ENCODE assay signal across 23 cellular contexts in genomic region chr12:27498761-27499160, GRCh38. TPM values are rescaled to one million over a fixed set of nuclear protein-coding genes. Genes with fewer than 3 reads are reported as not detected.
DNase-seq lines count a peak whose midpoint lies in the region; ATAC-seq and TF ChIP-seq lines count a peak whose summit lies in the region.
"Had no signal": no experiment of that assay in that cellular context is flagged by ENCODE, and none has a peak within 500 bp of the region (broad histone marks: within the 10 kb centered on the region; RNA-seq: fewer than 3 reads in every experiment).

No MANE protein-coding gene starts in this region.

- H3K9me3 Mint-ChIP-seq in activated naive CD8-positive, alpha-beta T cell treated with anti-CD3 and anti-CD28 coated beads, Interleukin-2, amount 50 U/mL, for 24 hours: peaks cover 4% of the 10 kb centered on the region
- no peaks in the 10 kb centered on the region for H3K9me3 Mint-ChIP-seq in activated naive CD8-positive, alpha-beta T cell treated with anti-CD3 and anti-CD28 coated beads for 36 hours
- peaks cover 20% of the 10 kb centered on the region for H3K9me3 Mint-ChIP-seq in T-helper 2 cell treated with Interferon-gamma antibody and Interleukin-4, amounts not matched to agents 5 μg/mL and 100 μg/mL, for 36 hours
- peaks cover 6% of the 10 kb centered on the region for H3K9me3 Mint-ChIP-seq in activated CD4-positive, alpha-beta memory T cell treated with anti-CD3 and anti-CD28 coated beads, Interleukin-2, amount 10 ng/mL, durations not matched to agents 7 days and 5 days
- H3K9me3 Mint-ChIP-seq: activated T-cell treated with anti-CD3 and anti-CD28 coated beads, Interleukin-2, amount 50 U/mL, for 24 hours; effector memory CD8-positive, alpha-beta T cell; memory B cell had no signal

- H3K9ac ChIP-seq in mesenchymal stem cell (ENCODE audit: low read length): no peak overlapping the region
- H3K9ac ChIP-seq: KMS-11 had no signal

- no peak overlapping the region for H3K23ac ChIP-seq in mesenchymal stem cell (ENCODE audit: low read length in 2 of 2)

- H3K36me3 Mint-ChIP-seq in activated naive CD8-positive, alpha-beta T cell treated with anti-CD3 and anti-CD28 coated beads, Interleukin-2, amount 50 U/mL, for 24 hours (ENCODE audit: low read depth): no peaks in the 10 kb centered on the region
- H3K36me3 Mint-ChIP-seq in activated naive CD8-positive, alpha-beta T cell treated with anti-CD3 and anti-CD28 coated beads for 36 hours: no peaks in the 10 kb centered on the region
- H3K36me3 Mint-ChIP-seq in T-helper 2 cell treated with Interferon-gamma antibody and Interleukin-4, amounts not matched to agents 5 μg/mL and 100 μg/mL, for 36 hours (ENCODE audit: low read depth): peaks cover 20% of the 10 kb centered on the region
- peaks cover 18% of the 10 kb centered on the region for H3K36me3 Mint-ChIP-seq in activated CD4-positive, alpha-beta memory T cell treated with anti-CD3 and anti-CD28 coated beads, Interleukin-2, amount 10 ng/mL, durations not matched to agents 7 days and 5 days (ENCODE audit: low read depth)
- H3K36me3 Mint-ChIP-seq: memory B cell; naive thymus-derived CD8-positive, alpha-beta T cell had no signal

- intact Hi-C loops in ovary (cut with DNase I): no loop called here

- no peak for TF ChIP-seq POLR2A in NB4 (IDR thresholded peaks at IDR 0.05; ENCODE audit: extremely low read depth, insufficient read length)
- no peak for TF ChIP-seq POLR2A in ovary (IDR thresholded peaks at IDR 0.05)

- peak overlapping the region; percentile 41 for H3K27ac Mint-ChIP-seq in activated naive CD8-positive, alpha-beta T cell treated with anti-CD3 and anti-CD28 coated beads, Interleukin-2, amount 50 U/mL, for 24 hours
- no peak overlapping the region for H3K27ac Mint-ChIP-seq in activated naive CD8-positive, alpha-beta T cell treated with anti-CD3 and anti-CD28 coated beads for 36 hours
- H3K27ac Mint-ChIP-seq in T-helper 2 cell treated with Interferon-gamma antibody and Interleukin-4, amounts not matched to agents 5 μg/mL and 100 μg/mL, for 36 hours: peak overlapping the region; percentile 58
- H3K27ac Mint-ChIP-seq in activated CD4-positive, alpha-beta memory T cell treated with anti-CD3 and anti-CD28 coated beads, Interleukin-2, amount 10 ng/mL, durations not matched to agents 7 days and 5 days: no peak overlapping the region
- H3K27ac Mint-ChIP-seq: activated CD4-positive, alpha-beta T cell treated with anti-CD3 and anti-CD28 coated beads, Interleukin-2, amount 10 ng/mL, durations not matched to agents 7 days and 5 days; activated T-cell treated with anti-CD3 and anti-CD28 coated beads, Interleukin-2, amount 50 U/mL, for 24 hours; effector memory CD8-positive, alpha-beta T cell; memory B cell; naive thymus-derived CD8-positive, alpha-beta T cell; progenitor cell of endocrine pancreas had no signal

- no peaks in the 10 kb centered on the region for H3K79me1 ChIP-seq in mesenchymal stem cell (replicated peaks; ENCODE audit: low read length, poor library complexity, severe bottlenecking)

- no peak overlapping the region for H2BK15ac ChIP-seq in mesenchymal stem cell (ENCODE audit: low read depth, poor library complexity, severe bottlenecking)

- no peaks in the 10 kb centered on the region for H3K4me1 ChIP-seq in mesenchymal stem cell (ENCODE audit: control insufficient read depth, insufficient read depth, low read depth, low read length)
- H3K4me1 ChIP-seq in ovary (ENCODE audit: insufficient read depth): no peaks in the 10 kb centered on the region
- H3K4me1 ChIP-seq: suprapubic skin had no signal

- no peak overlapping the region for H3K4ac ChIP-seq in mesenchymal stem cell (ENCODE audit: low read depth in 1 of 2, low read length in 2 of 2)

- no peak overlapping the region for H2BK120ac ChIP-seq in mesenchymal stem cell (ENCODE audit: low read depth, low read length)

- H2BK12ac ChIP-seq in mesenchymal stem cell (ENCODE audit: low read length in 2 of 2): no peak overlapping the region

- H3K4me3 ChIP-seq in NB4 (ENCODE audit: low read depth, low read length) (no peak overlapping the region), mesenchymal stem cell (ENCODE audit: insufficient read depth in 1 of 2, low read depth in 1 of 2, low read length in 2 of 2) (no peak overlapping the region), ovary (no peak overlapping the region)
- H3K4me3 ChIP-seq: cardiac muscle cell, hepatocyte, PC-9, suprapubic skin had no signal

- no peak overlapping the region for H2BK5ac ChIP-seq in mesenchymal stem cell (ENCODE audit: low read depth, low read length, poor library complexity, severe bottlenecking)

- H4K8ac ChIP-seq in mesenchymal stem cell (ENCODE audit: low read length): no peak overlapping the region

- no peak overlapping the region for H2AFZ ChIP-seq in mesenchymal stem cell (ENCODE audit: low read depth, low read length)
- H2AFZ ChIP-seq: hepatocyte, PC-9 had no signal

- H3K27me3 ChIP-seq in mesenchymal stem cell (ENCODE audit: control insufficient read depth in 1 of 2, insufficient read depth in 1 of 2, low read length in 2 of 2) (no peaks in the 10 kb centered on the region), ovary (no peaks in the 10 kb centered on the region)
- H3K27me3 ChIP-seq: cardiac muscle cell, hepatocyte, suprapubic skin had no signal

- peaks cover 32% of the 10 kb centered on the region for H3K27me3 Mint-ChIP-seq in activated naive CD8-positive, alpha-beta T cell treated with anti-CD3 and anti-CD28 coated beads, Interleukin-2, amount 50 U/mL, for 24 hours
- H3K27me3 Mint-ChIP-seq in activated naive CD8-positive, alpha-beta T cell treated with anti-CD3 and anti-CD28 coated beads for 36 hours: peaks cover 14% of the 10 kb centered on the region
- peaks cover 14% of the 10 kb centered on the region for H3K27me3 Mint-ChIP-seq in T-helper 2 cell treated with Interferon-gamma antibody and Interleukin-4, amounts not matched to agents 5 μg/mL and 100 μg/mL, for 36 hours (ENCODE audit: low read depth)
- H3K27me3 Mint-ChIP-seq in activated CD4-positive, alpha-beta memory T cell treated with anti-CD3 and anti-CD28 coated beads, Interleukin-2, amount 10 ng/mL, durations not matched to agents 7 days and 5 days: peaks cover 52% of the 10 kb centered on the region
- H3K27me3 Mint-ChIP-seq: progenitor cell of endocrine pancreas had no signal

- POLR2A ChIA-PET in activated CD4-positive, alpha-beta memory T cell treated with anti-CD3 and anti-CD28 coated beads, Interleukin-2, amount 10 ng/mL, durations not matched to agents 7 days and 5 days (lab: Charles Lee): interaction anchor here (1.0 kb wide), 1 partner anchor 36 kb away, joined by 3 read pairs; no protein-coding TSS in a partner anchor

- peaks cover 34% of the 10 kb centered on the region for H3K4me1 Mint-ChIP-seq in activated naive CD8-positive, alpha-beta T cell treated with anti-CD3 and anti-CD28 coated beads, Interleukin-2, amount 50 U/mL, for 24 hours
- H3K4me1 Mint-ChIP-seq in activated naive CD8-positive, alpha-beta T cell treated with anti-CD3 and anti-CD28 coated beads for 36 hours: peaks cover 19% of the 10 kb centered on the region
- H3K4me1 Mint-ChIP-seq in T-helper 2 cell treated with Interferon-gamma antibody and Interleukin-4, amounts not matched to agents 5 μg/mL and 100 μg/mL, for 36 hours (ENCODE audit: low read depth): peaks cover 41% of the 10 kb centered on the region
- H3K4me1 Mint-ChIP-seq in activated CD4-positive, alpha-beta memory T cell treated with anti-CD3 and anti-CD28 coated beads, Interleukin-2, amount 10 ng/mL, durations not matched to agents 7 days and 5 days: peaks cover 45% of the 10 kb centered on the region
- H3K4me1 Mint-ChIP-seq: memory B cell had no signal

- CTCF ChIA-PET in activated CD4-positive, alpha-beta memory T cell treated with anti-CD3 and anti-CD28 coated beads, Interleukin-2, amount 10 ng/mL, durations not matched to agents 7 days and 5 days (lab: Charles Lee): no interaction called here

- H3K4me3 Mint-ChIP-seq in activated naive CD8-positive, alpha-beta T cell treated with anti-CD3 and anti-CD28 coated beads, Interleukin-2, amount 50 U/mL, for 24 hours: no peak overlapping the region
- H3K4me3 Mint-ChIP-seq in activated naive CD8-positive, alpha-beta T cell treated with anti-CD3 and anti-CD28 coated beads for 36 hours: no peak overlapping the region
- H3K4me3 Mint-ChIP-seq in T-helper 2 cell treated with Interferon-gamma antibody and Interleukin-4, amounts not matched to agents 5 μg/mL and 100 μg/mL, for 36 hours: peak overlapping the region; percentile 44
- H3K4me3 Mint-ChIP-seq in activated CD4-positive, alpha-beta memory T cell treated with anti-CD3 and anti-CD28 coated beads, Interleukin-2, amount 10 ng/mL, durations not matched to agents 7 days and 5 days: no peak overlapping the region
- H3K4me3 Mint-ChIP-seq: activated CD4-positive, alpha-beta T cell treated with anti-CD3 and anti-CD28 coated beads, Interleukin-2, amount 10 ng/mL, durations not matched to agents 7 days and 5 days; activated T-cell treated with anti-CD3 and anti-CD28 coated beads, Interleukin-2, amount 50 U/mL, for 24 hours; effector memory CD8-positive, alpha-beta T cell; memory B cell; naive thymus-derived CD8-positive, alpha-beta T cell had no signal

- TF ChIP-seq EP300 in ovary (IDR thresholded peaks at IDR 0.05): no peak

- H3K27ac ChIP-seq in mesenchymal stem cell (ENCODE audit: low read length, poor library complexity, severe bottlenecking): no peak overlapping the region
- H3K27ac ChIP-seq in ovary: no peak overlapping the region
- H3K27ac ChIP-seq: cardiac muscle cell, hepatocyte, KMS-11, PC-9, suprapubic skin had no signal

- no peak for ATAC-seq in activated naive CD8-positive, alpha-beta T cell treated with anti-CD3 and anti-CD28 coated beads, Interleukin-2, amount 50 U/mL, for 24 hours
- ATAC-seq: effector memory CD8-positive, alpha-beta T cell; naive thymus-derived CD8-positive, alpha-beta T cell; SK-N-SH treated with all-trans-retinoic acid at 6 μM for 48 hours had no signal

- WGBS in mesenchymal stem cell: 63% methylated on average over 4 of the region's 5 CpGs
- WGBS in ovary, 3 donors: 87 to 94% (median 90%) methylated on average over 5 of the region's 5 CpGs

- DNase-seq in activated naive CD8-positive, alpha-beta T cell treated with anti-CD3 and anti-CD28 coated beads, Interleukin-2, amount 50 U/mL, for 24 hours: no peak
- no peak for DNase-seq in activated naive CD8-positive, alpha-beta T cell treated with anti-CD3 and anti-CD28 coated beads for 36 hours
- DNase-seq in NB4 (ENCODE audit: low read depth) (peak; percentile 71), mesenchymal stem cell (peak; percentile 10), NCI-H2196 treated with DMSO at 0.1 percent for 48 hours (lab: John Stamatoyannopoulos, UW; ENCODE audit: unreplicated experiment) (no peak), ovary (no peak)
- DNase-seq in T-helper 2 cell treated with Interferon-gamma antibody and Interleukin-4, amounts not matched to agents 5 μg/mL and 100 μg/mL, for 36 hours (ENCODE audit: low spot score): no peak
- no peak for DNase-seq in activated CD4-positive, alpha-beta memory T cell treated with anti-CD3 and anti-CD28 coated beads, Interleukin-2, amount 10 ng/mL, durations not matched to agents 7 days and 5 days
- DNase-seq: activated CD4-positive, alpha-beta T cell treated with anti-CD3 and anti-CD28 coated beads, Interleukin-2, amount 10 ng/mL, durations not matched to agents 7 days and 5 days; activated T-cell treated with anti-CD3 and anti-CD28 coated beads, Interleukin-2, amount 50 U/mL, for 24 hours; effector memory CD8-positive, alpha-beta T cell; naive thymus-derived CD8-positive, alpha-beta T cell; NCI-H187; PC-9; small intestine had no signal

- TF ChIP-seq CTCF in NB4 (IDR thresholded peaks at IDR 0.05; ENCODE audit: low read depth, low read length): no peak
- TF ChIP-seq CTCF in ovary (IDR thresholded peaks at IDR 0.05): no peak

- H3K9me3 ChIP-seq in mesenchymal stem cell (ENCODE audit: control insufficient read depth, low read length) (no peaks in the 10 kb centered on the region), ovary (no peaks in the 10 kb centered on the region)
- H3K9me3 ChIP-seq: suprapubic skin had no signal

- no peak overlapping the region for H3K18ac ChIP-seq in mesenchymal stem cell (ENCODE audit: low read depth in 1 of 2, low read length in 2 of 2)

- H3K4me2 ChIP-seq in mesenchymal stem cell (ENCODE audit: low read length, poor library complexity, severe bottlenecking): no peak overlapping the region
- H3K4me2 ChIP-seq: hepatocyte, KMS-11, PC-9 had no signal

- H3K36me3 ChIP-seq in mesenchymal stem cell (ENCODE audit: control insufficient read depth in 1 of 2, insufficient read depth in 2 of 2, low read depth in 1 of 2, low read length in 2 of 2) (no peaks in the 10 kb centered on the region), ovary (no peaks in the 10 kb centered on the region)
- H3K36me3 ChIP-seq: cardiac muscle cell, suprapubic skin had no signal

- no peak overlapping the region for H3K14ac ChIP-seq in mesenchymal stem cell (ENCODE audit: low read length in 2 of 2)

- H4K91ac ChIP-seq in mesenchymal stem cell (ENCODE audit: low read length): no peak overlapping the region

- no peak overlapping the region for H2AK5ac ChIP-seq in mesenchymal stem cell (ENCODE audit: low read length, severe bottlenecking)

RNA-seq across cellular contexts. Expression of gene PPFIBP1, which starts 25.2 kb away (rescaled TPM):
- 10 to 100 TPM; 22.2 to 22.5 TPM for total RNA-seq in activated naive CD8-positive, alpha-beta T cell treated with anti-CD3 and anti-CD28 coated beads for 36 hours
- 47.8 TPM for polyA plus RNA-seq in mesenchymal stem cell (2013, experiment 1 of 2)
- 46.7 TPM for polyA plus RNA-seq in mesenchymal stem cell (2013, experiment 2 of 2)
- total RNA-seq in ovary: 100 to 1,000 TPM; 105 to 216 (median 162) TPM
- 10 to 100 TPM; 61.3 to 93.9 TPM for polyA plus RNA-seq in ovary
- total RNA-seq in activated CD4-positive, alpha-beta memory T cell treated with anti-CD3 and anti-CD28 coated beads, Interleukin-2, amount 10 ng/mL, durations not matched to agents 7 days and 5 days: 1 to 10 TPM; 7.3 to 9.7 TPM

RNA-seq across cellular contexts. Expression of gene SMCO2, which starts 52.2 kb away (rescaled TPM):
- not detected for total RNA-seq in activated naive CD8-positive, alpha-beta T cell treated with anti-CD3 and anti-CD28 coated beads for 36 hours
- polyA plus RNA-seq in mesenchymal stem cell (2013, experiment 1 of 2): 0.11 TPM
- 0.04 TPM for polyA plus RNA-seq in mesenchymal stem cell (2013, experiment 2 of 2)
- not detected for total RNA-seq in ovary
- polyA plus RNA-seq in ovary: not detected
- under 1 TPM; 0.38 to 0.60 TPM for total RNA-seq in activated CD4-positive, alpha-beta memory T cell treated with anti-CD3 and anti-CD28 coated beads, Interleukin-2, amount 10 ng/mL, durations not matched to agents 7 days and 5 days
- total RNA-seq: cardiac muscle cell; fibroblast of lung; hepatocyte; naive thymus-derived CD8-positive, alpha-beta T cell had no signal
- polyA plus RNA-seq: cardiac muscle cell; fibroblast of lung; hepatocyte; naive thymus-derived CD8-positive, alpha-beta T cell had no signal

Comparison
In these comparisons a context has a peak if more than half of its experiments do, and no peak if none do; other contexts are left out.
1. H3K27ac Mint-ChIP-seq: peak in activated naive CD8-positive, alpha-beta T cell treated with anti-CD3 and anti-CD28 coated beads, Interleukin-2, amount 50 U/mL, for 24 hours (single experiment) and T-helper 2 cell treated with Interferon-gamma antibody and Interleukin-4, amounts not matched to agents 5 μg/mL and 100 μg/mL, for 36 hours (single experiment); none in activated naive CD8-positive, alpha-beta T cell treated with anti-CD3 and anti-CD28 coated beads for 36 hours (single experiment) and activated CD4-positive, alpha-beta memory T cell treated with anti-CD3 and anti-CD28 coated beads, Interleukin-2, amount 10 ng/mL, durations not matched to agents 7 days and 5 days (single experiment).
2. DNase-seq: peak in NB4 (single experiment) and mesenchymal stem cell (single experiment); none in activated naive CD8-positive, alpha-beta T cell treated with anti-CD3 and anti-CD28 coated beads, Interleukin-2, amount 50 U/mL, for 24 hours (single experiment), activated naive CD8-positive, alpha-beta T cell treated with anti-CD3 and anti-CD28 coated beads for 36 hours (single experiment), T-helper 2 cell treated with Interferon-gamma antibody and Interleukin-4, amounts not matched to agents 5 μg/mL and 100 μg/mL, for 36 hours (single experiment), NCI-H2196 treated with DMSO at 0.1 percent for 48 hours (single experiment), ovary (0 of 5) and activated CD4-positive, alpha-beta memory T cell treated with anti-CD3 and anti-CD28 coated beads, Interleukin-2, amount 10 ng/mL, durations not matched to agents 7 days and 5 days (single experiment).
3. RNA of gene PPFIBP1, which starts 25.2 kb away (total RNA-seq): 105 to 216 TPM in ovary; 22.2 to 22.5 TPM in activated naive CD8-positive, alpha-beta T cell treated with anti-CD3 and anti-CD28 coated beads for 36 hours and 7.3 to 9.7 TPM in activated CD4-positive, alpha-beta memory T cell treated with anti-CD3 and anti-CD28 coated beads, Interleukin-2, amount 10 ng/mL, durations not matched to agents 7 days and 5 days; every median in the first group is over 4 times any median in the second.